1 cellular context compared by ENCODE assay signal in genomic region chr20:6030453-6031080, GRCh38.
TF ChIP-seq lines count a peak whose summit lies in the region.

No MANE protein-coding gene starts in this region.

TF ChIP-seq in HepG2, 621 proteins besides CTCF, POLR2A, EP300 and RAD21 (continued from another document):
- TF ChIP-seq HOMEZ (CRISPR knock-in tag; IDR thresholded peaks at IDR 0.05; ENCODE audit: low read depth) (no peak), ARID2 (CRISPR knock-in tag; IDR thresholded peaks at IDR 0.05; ENCODE audit: borderline replicate concordance) (no peak), ZNF878 (CRISPR knock-in tag; IDR thresholded peaks at IDR 0.05) (no peak), ZNF143 (CRISPR knock-in tag; IDR thresholded peaks at IDR 0.05) (no peak), HIVEP1 (CRISPR knock-in tag; IDR thresholded peaks at IDR 0.05) (no peak), ZNF224 (CRISPR knock-in tag; IDR thresholded peaks at IDR 0.05) (no peak), PCBP2 (optimal IDR thresholded peaks at IDR 0.05; ENCODE audit: low read depth, low read length, poor library complexity, severe bottlenecking) (no peak)
TF ChIP-seq in HepG2: peak in this region for 6.
